In genomic region chr1:217087981-217088380, GRCh38 we compare ENCODE assay signal across 24 cellular contexts.
A peak's percentile ranks its signal among the peaks of the same experiment; 100 is the strongest.
DNase-seq lines count a peak whose midpoint lies in the region; ATAC-seq and TF ChIP-seq lines count a peak whose summit lies in the region.
"Had no signal": no experiment of that assay in that cellular context is flagged by ENCODE, and none has a peak within 500 bp of the region (broad histone marks: within the 10 kb centered on the region; RNA-seq: fewer than 3 reads in every experiment).

No MANE protein-coding gene starts in this region.

- peak overlapping the region; percentile 92 for H3K4me3 Mint-ChIP-seq in nephron progenitor cell
- H3K4me3 Mint-ChIP-seq: activated CD8-positive, alpha-beta memory T cell treated with anti-CD3 and anti-CD28 coated beads, Interleukin-2, amount 10 ng/mL, durations not matched to agents 7 days and 5 days; activated T-cell treated with anti-CD3 and anti-CD28 coated beads, Interleukin-2, amount 50 U/mL, for 4 hours; naive B cell; T-helper 17 cell had no signal

- H3K9me3 ChIP-seq in left ventricle myocardium inferior (replicated peaks) (no peaks in the 10 kb centered on the region), esophagus muscularis mucosa (no peaks in the 10 kb centered on the region), thyroid gland (no peaks in the 10 kb centered on the region), right lobe of liver (no peaks in the 10 kb centered on the region)
- H3K9me3 ChIP-seq: ascending aorta, gastrocnemius medialis, SK-N-SH, thoracic aorta had no signal

- peaks cover 52% of the 10 kb centered on the region for H3K27me3 Mint-ChIP-seq in nephron progenitor cell (ENCODE audit: low read depth, poor library complexity)

- 37% methylated on average over 3 of the region's 3 CpGs for WGBS in esophagus muscularis mucosa
- 24 to 28% methylated on average over 3 of the region's 3 CpGs for WGBS in thyroid gland, 2 donors
- 42% methylated on average over 3 of the region's 3 CpGs for WGBS in right lobe of liver (ENCODE audit: insufficient coverage, low coverage, low lambda C conversion rate, missing lambda C conversion rate)

- H3K4me3 ChIP-seq in left ventricle myocardium inferior (peak overlapping the region; percentile 73), esophagus muscularis mucosa (peak overlapping the region; percentile 13 to 77 (median 66)), thyroid gland (replicated peaks in 1 of 3) (no peak overlapping the region), right lobe of liver (no peak overlapping the region)
- H3K4me3 ChIP-seq: ascending aorta, thoracic aorta had no signal

- H3K36me3 Mint-ChIP-seq in nephron progenitor cell (ENCODE audit: low read depth): no peaks in the 10 kb centered on the region
- H3K36me3 Mint-ChIP-seq: activated CD8-positive, alpha-beta memory T cell treated with anti-CD3 and anti-CD28 coated beads, Interleukin-2, amount 10 ng/mL, durations not matched to agents 7 days and 5 days had no signal

- no peak for DNase-seq in left ventricle myocardium inferior
- no peak for DNase-seq in cardiac septum (ENCODE audit: low spot score)
- peak; percentile 53 for DNase-seq in esophagus muscularis mucosa (ENCODE audit: extremely low spot score)
- DNase-seq in nephron progenitor cell: no peak
- DNase-seq in thyroid gland: no peak
- DNase-seq in SKM-1 treated with dmso at 0.1 percent for 144 hours (lab: John Stamatoyannopoulos, UW; ENCODE audit: unreplicated experiment): no peak
- no peak for DNase-seq in right lobe of liver
- DNase-seq: activated CD4-positive, alpha-beta T cell treated with anti-CD3 and anti-CD28 coated beads, Interleukin-2, amount 50 U/mL, for 4 hours; activated CD8-positive, alpha-beta memory T cell treated with anti-CD3 and anti-CD28 coated beads, Interleukin-2, amount 10 ng/mL, durations not matched to agents 7 days and 5 days; activated T-cell treated with anti-CD3 and anti-CD28 coated beads, Interleukin-2, amount 50 U/mL, for 4 hours; gastrocnemius medialis; Karpas-422; naive B cell; NCI-H2227 treated with DMSO at 0.1 percent for 48 hours; NK-92 treated with Interleukin-12 subunit alpha and Interleukin-12 subunit beta, amount 100 ng/mL, for 24 hours; PC-3; SK-N-SH; stimulated activated naive CD4-positive, alpha-beta T cell treated with Interleukin-2 at 50 U/mL for 16 hours; T-helper 17 cell had no signal

- ATAC-seq in right lobe of liver: no peak
- ATAC-seq in GM18870 (IDR thresholded peaks at IDR 0.05; ENCODE audit: unreplicated experiment): no peak
- ATAC-seq: activated CD4-positive, CD25-positive, alpha-beta regulatory T cell treated with anti-CD3 and anti-CD28 coated beads, Interleukin-2, amount 50 U/mL, for 24 hours; activated CD8-positive, alpha-beta memory T cell treated with anti-CD3 and anti-CD28 coated beads, Interleukin-2, amount 10 ng/mL, durations not matched to agents 7 days and 5 days; activated T-cell treated with anti-CD3 and anti-CD28 coated beads, Interleukin-2, amount 50 U/mL, for 4 hours; gastrocnemius medialis; left lobe of liver; PC-3; T-helper 17 cell had no signal

- H3K27me3 ChIP-seq in left ventricle myocardium inferior (ENCODE audit: low read depth): peaks cover 21% of the 10 kb centered on the region
- peaks cover 0 to 5% (median 0%) of the 10 kb centered on the region in 4 donors for H3K27me3 ChIP-seq in esophagus muscularis mucosa
- no peaks in the 10 kb centered on the region for H3K27me3 ChIP-seq in thyroid gland
- H3K27me3 ChIP-seq in right lobe of liver: no peaks in the 10 kb centered on the region
- H3K27me3 ChIP-seq: gastrocnemius medialis had no signal

- H3K27ac ChIP-seq in left ventricle myocardium inferior (replicated peaks) (peak overlapping the region; percentile 92), esophagus muscularis mucosa (replicated peaks in 1 of 4) (peak overlapping the region; percentile 85 to 89 (median 86)), thyroid gland (peak overlapping the region in 2 of 3 donors; percentile 9 to 82), right lobe of liver (no peak overlapping the region)
- H3K27ac ChIP-seq: ascending aorta, gastrocnemius medialis, thoracic aorta had no signal

- no peak for TF ChIP-seq EP300 in esophagus muscularis mucosa (IDR thresholded peaks at IDR 0.05)

- H3K4me1 Mint-ChIP-seq in nephron progenitor cell: peaks cover 35% of the 10 kb centered on the region
- H3K4me1 Mint-ChIP-seq: activated CD8-positive, alpha-beta memory T cell treated with anti-CD3 and anti-CD28 coated beads, Interleukin-2, amount 10 ng/mL, durations not matched to agents 7 days and 5 days; T-helper 17 cell had no signal

- H3K4me1 ChIP-seq in left ventricle myocardium inferior (peaks cover 30% of the 10 kb centered on the region), esophagus muscularis mucosa (peaks cover 4 to 47% (median 37%) of the 10 kb centered on the region in 4 donors), thyroid gland (peaks cover 0 to 6% of the 10 kb centered on the region in 2 donors), right lobe of liver (peaks cover 0 to 8% (median 0%) of the 10 kb centered on the region in 4 donors)
- H3K4me1 ChIP-seq: ascending aorta, gastrocnemius medialis had no signal

- H3K27ac Mint-ChIP-seq in nephron progenitor cell: no peak overlapping the region
- H3K27ac Mint-ChIP-seq: activated CD8-positive, alpha-beta memory T cell treated with anti-CD3 and anti-CD28 coated beads, Interleukin-2, amount 10 ng/mL, durations not matched to agents 7 days and 5 days; naive B cell; T-helper 17 cell had no signal

- intact Hi-C loops in left ventricle myocardium inferior (cut with micrococcal nuclease): no loop called here
- intact Hi-C loops in cardiac septum (cut with DNase I): loop anchor here (10.0 kb wide), 1 partner anchor 483 kb away; no protein-coding TSS in a partner anchor
- intact Hi-C loops in esophagus muscularis mucosa (cut with DNase I): no loop called here
- intact Hi-C loops in thyroid gland (cut with DNase I): no loop called here
- intact Hi-C loops in right lobe of liver (cut with DNase I): no loop called here

- TF ChIP-seq POLR2A in esophagus muscularis mucosa (IDR thresholded peaks at IDR 0.05; ENCODE audit: low read depth) (no peak), thyroid gland (IDR thresholded peaks at IDR 0.05) (no peak), right lobe of liver (IDR thresholded peaks at IDR 0.05) (no peak)

- H3K36me3 ChIP-seq in left ventricle myocardium inferior (no peaks in the 10 kb centered on the region), esophagus muscularis mucosa (no peaks in the 10 kb centered on the region), thyroid gland (no peaks in the 10 kb centered on the region), right lobe of liver (no peaks in the 10 kb centered on the region)
- H3K36me3 ChIP-seq: ascending aorta, gastrocnemius medialis, thoracic aorta had no signal

- H3K9me3 Mint-ChIP-seq in nephron progenitor cell: no peaks in the 10 kb centered on the region
- H3K9me3 Mint-ChIP-seq: activated T-cell treated with anti-CD3 and anti-CD28 coated beads, Interleukin-2, amount 50 U/mL, for 4 hours had no signal

- TF ChIP-seq CTCF in left ventricle myocardium inferior (IDR thresholded peaks at IDR 0.05; ENCODE audit: borderline replicate concordance) (no peak), esophagus muscularis mucosa (IDR thresholded peaks at IDR 0.05) (no peak), nephron progenitor cell (IDR thresholded peaks at IDR 0.05) (no peak), thyroid gland (IDR thresholded peaks at IDR 0.05) (no peak), right lobe of liver (IDR thresholded peaks at IDR 0.05) (no peak)

Comparison
In these comparisons a context has a peak if more than half of its experiments do, and no peak if none do; other contexts are left out.
1. H3K27ac ChIP-seq: peak in left ventricle myocardium inferior (single experiment), esophagus muscularis mucosa (4 of 4) and thyroid gland (2 of 3); none in right lobe of liver (0 of 3).
2. H3K4me3 ChIP-seq: peak in left ventricle myocardium inferior (single experiment) and esophagus muscularis mucosa (4 of 4); none in thyroid gland (0 of 3) and right lobe of liver (0 of 3).